In genomic region chr10:63713191-63714144, GRCh38 we compare ENCODE assay signal across 8 cellular contexts.
A peak's percentile ranks its signal among the peaks of the same experiment; 100 is the strongest.
DNase-seq lines count a peak whose midpoint lies in the region; ATAC-seq and TF ChIP-seq lines count a peak whose summit lies in the region.

No MANE protein-coding gene starts in this region.

- H3K4me2 ChIP-seq in osteoblast (ENCODE audit: insufficient read depth, low read length) = peak overlapping the region; percentile 33

- peak; percentile 97 for DNase-seq in ELF-1 (ENCODE audit: low read depth, low spot score)
- peak; percentile 14 for DNase-seq in NCI-H82 treated with DMSO at 0.1 percent for 48 hours (lab: John Stamatoyannopoulos, UW; ENCODE audit: unreplicated experiment)
- peak; percentile 98 for DNase-seq in fibroblast of mammary gland (ENCODE audit: low read depth)
- DNase-seq in osteoblast (ENCODE audit: insufficient read length, low spot score, missing footprints) = no peak
- no peak for DNase-seq in stimulated activated CD4-positive, alpha-beta T cell treated with anti-CD3 and anti-CD28 coated beads, Interleukin-4, amount 100 ng/mL, for 24 hours
- DNase-seq in NCI-H2029 (lab: John Stamatoyannopoulos, UW) = no peak
- DNase-seq in activated CD8-positive, alpha-beta T cell treated with anti-CD3 and anti-CD28 coated beads, Interleukin-2, amount 10 ng/mL, durations not matched to agents 7 days and 5 days = no peak
- DNase-seq in inferior parietal cortex (ENCODE audit: extremely low spot score) = no peak

- TF ChIP-seq CTCF in fibroblast of mammary gland (conservative IDR thresholded peaks at IDR 0.05; ENCODE audit: control insufficient read depth, insufficient read depth, low read depth, low read length) (no peak), osteoblast (IDR thresholded peaks at IDR 0.05; ENCODE audit: extremely low read depth, low read depth, low read length) (no peak)

- POLR2A ChIA-PET in activated CD8-positive, alpha-beta T cell treated with anti-CD3 and anti-CD28 coated beads, Interleukin-2, amount 10 ng/mL, durations not matched to agents 7 days and 5 days (lab: Charles Lee) = no interaction called here

- no peaks in the 10 kb centered on the region for H3K9me3 ChIP-seq in osteoblast (ENCODE audit: low read depth, low read length)

- H3K4me3 ChIP-seq in fibroblast of mammary gland (ENCODE audit: control insufficient read depth, low read depth, low read length) = no peak overlapping the region
- H3K4me3 ChIP-seq in osteoblast (ENCODE audit: insufficient read depth, low read length) = no peak overlapping the region

- peak overlapping the region; percentile 21 for H3K27ac ChIP-seq in osteoblast (ENCODE audit: low read depth, low read length)

- H2AFZ ChIP-seq in osteoblast (ENCODE audit: low read length) = no peak overlapping the region

- no peak overlapping the region for H3K27ac Mint-ChIP-seq in activated CD8-positive, alpha-beta T cell treated with anti-CD3 and anti-CD28 coated beads, Interleukin-2, amount 10 ng/mL, durations not matched to agents 7 days and 5 days

- H4K20me1 ChIP-seq in osteoblast (ENCODE audit: insufficient read depth, low read length) = no peaks in the 10 kb centered on the region

- peaks cover 4% of the 10 kb centered on the region for H3K4me1 Mint-ChIP-seq in activated CD8-positive, alpha-beta T cell treated with anti-CD3 and anti-CD28 coated beads, Interleukin-2, amount 10 ng/mL, durations not matched to agents 7 days and 5 days (ENCODE audit: low read depth)

- no peaks in the 10 kb centered on the region for H3K27me3 Mint-ChIP-seq in activated CD8-positive, alpha-beta T cell treated with anti-CD3 and anti-CD28 coated beads, Interleukin-2, amount 10 ng/mL, durations not matched to agents 7 days and 5 days (ENCODE audit: low read depth)

- no peaks in the 10 kb centered on the region for H3K79me2 ChIP-seq in osteoblast (ENCODE audit: insufficient read depth, low read length)

- no peaks in the 10 kb centered on the region for H3K9me3 Mint-ChIP-seq in activated CD8-positive, alpha-beta T cell treated with anti-CD3 and anti-CD28 coated beads, Interleukin-2, amount 10 ng/mL, durations not matched to agents 7 days and 5 days (ENCODE audit: insufficient read depth)

- no peak overlapping the region for H3K4me3 Mint-ChIP-seq in activated CD8-positive, alpha-beta T cell treated with anti-CD3 and anti-CD28 coated beads, Interleukin-2, amount 10 ng/mL, durations not matched to agents 7 days and 5 days

- H3K36me3 ChIP-seq in osteoblast (ENCODE audit: insufficient read depth, low read length) = no peaks in the 10 kb centered on the region

- H3K27me3 ChIP-seq in osteoblast (ENCODE audit: insufficient read depth, low read length) = no peaks in the 10 kb centered on the region

- H3K36me3 Mint-ChIP-seq in activated CD8-positive, alpha-beta T cell treated with anti-CD3 and anti-CD28 coated beads, Interleukin-2, amount 10 ng/mL, durations not matched to agents 7 days and 5 days (ENCODE audit: low read depth) = no peaks in the 10 kb centered on the region

- H3K4me1 ChIP-seq in osteoblast (ENCODE audit: insufficient read depth, low read length) = peaks cover 36% of the 10 kb centered on the region

- CTCF ChIA-PET in activated CD8-positive, alpha-beta T cell treated with anti-CD3 and anti-CD28 coated beads, Interleukin-2, amount 10 ng/mL, durations not matched to agents 7 days and 5 days (lab: Charles Lee) = interaction anchor here (1.0 to 1.3 kb wide), 2 partner anchors 8 to 547 kb away, joined by 3 to 4 read pairs; no protein-coding TSS in a partner anchor

- no peak for ATAC-seq in activated CD8-positive, alpha-beta T cell treated with anti-CD3 and anti-CD28 coated beads, Interleukin-2, amount 10 ng/mL, durations not matched to agents 7 days and 5 days

Comparison
In these comparisons a context has a peak if more than half of its experiments do, and no peak if none do; other contexts are left out.
1. DNase-seq: peak in ELF-1 (single experiment), NCI-H82 treated with DMSO at 0.1 percent for 48 hours (single experiment) and fibroblast of mammary gland (single experiment); none in osteoblast (single experiment), stimulated activated CD4-positive, alpha-beta T cell treated with anti-CD3 and anti-CD28 coated beads, Interleukin-4, amount 100 ng/mL, for 24 hours (single experiment), NCI-H2029 (single experiment), activated CD8-positive, alpha-beta T cell treated with anti-CD3 and anti-CD28 coated beads, Interleukin-2, amount 10 ng/mL, durations not matched to agents 7 days and 5 days (single experiment) and inferior parietal cortex (single experiment).